Comparison of ENCODE assay signal across 17 cellular contexts in the genomic region with DNA sequence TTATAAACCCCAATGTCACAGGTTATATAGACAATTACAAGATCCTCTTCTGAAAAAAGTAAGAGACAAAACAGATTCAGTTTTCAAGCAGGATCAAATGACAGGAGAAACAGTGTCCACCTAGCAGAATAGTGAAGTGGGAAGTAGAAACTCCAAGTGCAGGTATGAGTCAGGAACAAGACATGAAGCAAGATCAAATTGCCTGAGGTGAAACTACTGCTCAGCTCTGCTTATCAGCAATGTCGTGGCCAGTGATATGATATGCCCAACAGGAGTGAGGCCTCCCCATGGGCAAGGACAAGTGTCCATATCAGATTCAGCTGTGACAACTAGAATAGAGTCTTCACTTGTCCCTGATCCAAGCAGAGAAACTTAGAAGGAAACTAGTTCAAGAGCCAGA.
DNase-seq lines count a peak whose midpoint lies in the region; ATAC-seq and TF ChIP-seq lines count a peak whose summit lies in the region.
"Had no signal": no experiment of that assay in that cellular context is flagged by ENCODE, and none has a peak within 500 bp of the region (broad histone marks: within the 10 kb centered on the region; RNA-seq: fewer than 3 reads in every experiment).

No MANE protein-coding gene starts in this region.

- H3K36me3 ChIP-seq in RWPE2 (ENCODE audit: low read depth) (no peaks in the 10 kb centered on the region), hepatocyte (replicated peaks; ENCODE audit: insufficient read depth, low read depth) (no peaks in the 10 kb centered on the region)
- H3K36me3 ChIP-seq: suprapubic skin had no signal

- H4K20me1 ChIP-seq in hepatocyte (ENCODE audit: insufficient read depth, poor library complexity, severe bottlenecking), result no peaks in the 10 kb centered on the region

- no peak for TF ChIP-seq CTCF in HFFc6 (IDR thresholded peaks at IDR 0.05)
- TF ChIP-seq CTCF in RWPE2 (IDR thresholded peaks at IDR 0.05; ENCODE audit: poor library complexity, severe bottlenecking), result no peak
- TF ChIP-seq CTCF in hepatocyte (IDR thresholded peaks at IDR 0.05; ENCODE audit: poor library complexity), result no peak

- H3K9me3 Mint-ChIP-seq in HFFc6, result peaks cover 8% of the 10 kb centered on the region

- no peak overlapping the region for H3K4me3 ChIP-seq in RWPE2 (ENCODE audit: severe bottlenecking)
- no peak overlapping the region for H3K4me3 ChIP-seq in hepatocyte
- H3K4me3 ChIP-seq: suprapubic skin had no signal

- H3K9me3 ChIP-seq in RWPE2 (ENCODE audit: severe bottlenecking) (no peaks in the 10 kb centered on the region), hepatocyte (ENCODE audit: low read depth) (no peaks in the 10 kb centered on the region)
- H3K9me3 ChIP-seq: SK-N-SH, suprapubic skin had no signal

- H3K9me2 ChIP-seq in hepatocyte (replicated peaks; ENCODE audit: insufficient read depth), result no peaks in the 10 kb centered on the region
- H3K9me2 ChIP-seq: SK-N-SH had no signal

- H3K27ac ChIP-seq in RWPE2 (ENCODE audit: poor library complexity, severe bottlenecking) (no peak overlapping the region), hepatocyte (peak overlapping the region; percentile 14)
- H3K27ac ChIP-seq: suprapubic skin had no signal

- no peak overlapping the region for H3K4me2 ChIP-seq in hepatocyte
- H3K4me2 ChIP-seq: SK-N-SH had no signal

- peak; percentile 96 for ATAC-seq in RWPE2 (ENCODE audit: low read depth)
- ATAC-seq in GM18907 (IDR thresholded peaks at IDR 0.05; ENCODE audit: unreplicated experiment), result no peak
- ATAC-seq: CD8-positive, alpha-beta T cell had no signal

- no peak overlapping the region for H3K27ac Mint-ChIP-seq in HFFc6
- H3K27ac Mint-ChIP-seq: CD8-positive, alpha-beta T cell; nephron progenitor cell had no signal

- no peaks in the 10 kb centered on the region for H3K27me3 Mint-ChIP-seq in HFFc6 (ENCODE audit: insufficient read depth)

- H3K79me2 ChIP-seq in hepatocyte, result no peaks in the 10 kb centered on the region

- DNase-seq in Daoy (ENCODE audit: low read depth) (peak; percentile 34), HFFc6 (peak; percentile 46), RWPE2 (ENCODE audit: low spot score) (no peak), hepatocyte (ENCODE audit: low spot score) (peak; percentile 44), SHP77 treated with DMSO at 0.1 percent for 48 hours (lab: John Stamatoyannopoulos, UW) (no peak), NCI-H345 treated with DMSO at 0.1 percent for 48 hours (lab: John Stamatoyannopoulos, UW; ENCODE audit: unreplicated experiment) (no peak)
- DNase-seq in stimulated activated naive CD4-positive, alpha-beta T cell (lab: John Stamatoyannopoulos, UW), result no peak
- DNase-seq: activated CD4-positive, alpha-beta T cell treated with anti-CD3 and anti-CD28 coated beads for 48 hours; activated effector memory CD4-positive, alpha-beta T cell treated with anti-CD3 and anti-CD28 coated beads, Interleukin-2, amount 50 U/mL, for 16 hours; CD8-positive, alpha-beta T cell; kidney; NCI-H1436; NCI-H345; nephron progenitor cell; SK-N-SH had no signal

- H3K36me3 Mint-ChIP-seq in HFFc6 (ENCODE audit: low read depth), result peaks cover 12% of the 10 kb centered on the region

- H3K27me3 ChIP-seq in RWPE2 (ENCODE audit: insufficient read depth, poor library complexity, severe bottlenecking) (no peaks in the 10 kb centered on the region), hepatocyte (no peaks in the 10 kb centered on the region)
- H3K27me3 ChIP-seq: suprapubic skin had no signal

- H3K4me1 ChIP-seq in RWPE2 (ENCODE audit: insufficient read depth, poor library complexity, severe bottlenecking) (no peaks in the 10 kb centered on the region), hepatocyte (ENCODE audit: insufficient read depth) (no peaks in the 10 kb centered on the region)

- H3K4me1 Mint-ChIP-seq in HFFc6 (ENCODE audit: low read depth), result peaks cover 17% of the 10 kb centered on the region

- H2AFZ ChIP-seq in hepatocyte, result no peak overlapping the region

- 8% methylated on average over 1 of the region's 1 CpG for WGBS in hepatocyte (ENCODE audit: low lambda C conversion rate, missing lambda C conversion rate)

- H3K4me3 Mint-ChIP-seq in HFFc6, result no peak overlapping the region
- H3K4me3 Mint-ChIP-seq: CD8-positive, alpha-beta T cell; nephron progenitor cell had no signal

Comparison
In these comparisons a context has a peak if more than half of its experiments do, and no peak if none do; other contexts are left out.
1. DNase-seq: peak in Daoy (single experiment), HFFc6 (single experiment) and hepatocyte (single experiment); none in RWPE2 (single experiment), SHP77 treated with DMSO at 0.1 percent for 48 hours (single experiment), stimulated activated naive CD4-positive, alpha-beta T cell (0 of 6) and NCI-H345 treated with DMSO at 0.1 percent for 48 hours (single experiment).